Comparison of ENCODE assay signal across 2 cellular contexts in genomic region chr4:76883147-76883546, GRCh38.
A peak's percentile ranks its signal among the peaks of the same experiment; 100 is the strongest.
TF ChIP-seq lines count a peak whose summit lies in the region.

No MANE protein-coding gene starts in this region.

TF ChIP-seq in endothelial cell of umbilical vein, 7 proteins besides CTCF, POLR2A, EP300 and RAD21:
- TF ChIP-seq GATA2 (IDR thresholded peaks at IDR 0.05; ENCODE audit: insufficient read depth, insufficient read length, low read depth, low read length) (peak; percentile 79), MYC (IDR thresholded peaks at IDR 0.05; ENCODE audit: low read depth, low read length) (no peak), JUN (IDR thresholded peaks at IDR 0.05; ENCODE audit: borderline replicate concordance, insufficient read depth, insufficient read length, low read depth) (peak; percentile 58), POLR2AphosphoS5 (IDR thresholded peaks at IDR 0.05; ENCODE audit: insufficient read depth, low read depth, low read length) (peak; percentile 52), EZH2 (IDR thresholded peaks at IDR 0.05; ENCODE audit: borderline replicate concordance, low read depth, low read length, severe bottlenecking) (no peak), FOS (IDR thresholded peaks at IDR 0.05; ENCODE audit: borderline replicate concordance, insufficient read depth, low read length) (peak; percentile 89)
- TF ChIP-seq, protein P1, sequence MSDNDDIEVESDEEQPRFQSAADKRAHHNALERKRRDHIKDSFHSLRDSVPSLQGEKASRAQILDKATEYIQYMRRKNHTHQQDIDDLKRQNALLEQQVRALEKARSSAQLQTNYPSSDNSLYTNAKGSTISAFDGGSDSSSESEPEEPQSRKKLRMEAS (IDR thresholded peaks at IDR 0.05; ENCODE audit: insufficient read depth, insufficient read length) = no peak
TF ChIP-seq in endothelial cell of umbilical vein: peak in this region for 4.

TF ChIP-seq in HepG2, 621 proteins besides CTCF, POLR2A, EP300 and RAD21:
- TF ChIP-seq E2F2 (CRISPR knock-in tag; IDR thresholded peaks at IDR 0.05; ENCODE audit: borderline replicate concordance) (no peak), ZNF546 (CRISPR knock-in tag; conservative IDR thresholded peaks at IDR 0.05) (no peak), KDM5B (CRISPR knock-in tag; IDR thresholded peaks at IDR 0.05; ENCODE audit: borderline replicate concordance) (no peak), RFXAP (CRISPR knock-in tag; IDR thresholded peaks at IDR 0.05; ENCODE audit: borderline replicate concordance) (no peak), CREBL2 (CRISPR knock-in tag; IDR thresholded peaks at IDR 0.05; ENCODE audit: borderline replicate concordance) (no peak), ZNF121 (CRISPR knock-in tag; IDR thresholded peaks at IDR 0.05) (no peak), HNF1A (IDR thresholded peaks at IDR 0.05; ENCODE audit: low read depth) (no peak), HNF1A (CRISPR knock-in tag; IDR thresholded peaks at IDR 0.05; ENCODE audit: borderline replicate concordance) (no peak), E2F1 (CRISPR knock-in tag; IDR thresholded peaks at IDR 0.05) (no peak), CHD4 (IDR thresholded peaks at IDR 0.05; ENCODE audit: borderline replicate concordance, low read length) (no peak), ZNF251 (CRISPR knock-in tag; IDR thresholded peaks at IDR 0.05) (no peak), POLR2AphosphoS2 (IDR thresholded peaks at IDR 0.05; ENCODE audit: low read depth, low read length) (no peak), ZSCAN22 (CRISPR knock-in tag; IDR thresholded peaks at IDR 0.05) (no peak), PAX8 (CRISPR knock-in tag; IDR thresholded peaks at IDR 0.05; ENCODE audit: borderline replicate concordance) (no peak), ZNF451 (CRISPR knock-in tag; IDR thresholded peaks at IDR 0.05) (no peak), ZNF274 (CRISPR knock-in tag; IDR thresholded peaks at IDR 0.05) (no peak)
- TF ChIP-seq, protein P2, sequence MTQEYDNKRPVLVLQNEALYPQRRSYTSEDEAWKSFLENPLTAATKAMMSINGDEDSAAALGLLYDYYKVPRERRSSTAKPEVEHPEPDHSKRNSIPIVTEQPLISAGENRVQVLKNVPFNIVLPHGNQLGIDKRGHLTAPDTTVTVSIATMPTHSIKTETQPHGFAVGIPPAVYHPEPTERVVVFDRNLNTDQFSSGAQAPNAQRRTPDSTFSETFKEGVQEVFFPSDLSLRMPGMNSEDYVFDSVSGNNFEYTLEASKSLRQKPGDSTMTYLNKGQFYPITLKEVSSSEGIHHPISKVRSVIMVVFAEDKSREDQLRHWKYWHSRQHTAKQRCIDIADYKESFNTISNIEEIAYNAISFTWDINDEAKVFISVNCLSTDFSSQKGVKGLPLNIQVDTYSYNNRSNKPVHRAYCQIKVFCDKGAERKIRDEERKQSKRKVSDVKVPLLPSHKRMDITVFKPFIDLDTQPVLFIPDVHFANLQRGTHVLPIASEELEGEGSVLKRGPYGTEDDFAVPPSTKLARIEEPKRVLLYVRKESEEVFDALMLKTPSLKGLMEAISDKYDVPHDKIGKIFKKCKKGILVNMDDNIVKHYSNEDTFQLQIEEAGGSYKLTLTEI (CRISPR knock-in tag; conservative IDR thresholded peaks at IDR 0.05) = no peak
- TF ChIP-seq, protein P3, sequence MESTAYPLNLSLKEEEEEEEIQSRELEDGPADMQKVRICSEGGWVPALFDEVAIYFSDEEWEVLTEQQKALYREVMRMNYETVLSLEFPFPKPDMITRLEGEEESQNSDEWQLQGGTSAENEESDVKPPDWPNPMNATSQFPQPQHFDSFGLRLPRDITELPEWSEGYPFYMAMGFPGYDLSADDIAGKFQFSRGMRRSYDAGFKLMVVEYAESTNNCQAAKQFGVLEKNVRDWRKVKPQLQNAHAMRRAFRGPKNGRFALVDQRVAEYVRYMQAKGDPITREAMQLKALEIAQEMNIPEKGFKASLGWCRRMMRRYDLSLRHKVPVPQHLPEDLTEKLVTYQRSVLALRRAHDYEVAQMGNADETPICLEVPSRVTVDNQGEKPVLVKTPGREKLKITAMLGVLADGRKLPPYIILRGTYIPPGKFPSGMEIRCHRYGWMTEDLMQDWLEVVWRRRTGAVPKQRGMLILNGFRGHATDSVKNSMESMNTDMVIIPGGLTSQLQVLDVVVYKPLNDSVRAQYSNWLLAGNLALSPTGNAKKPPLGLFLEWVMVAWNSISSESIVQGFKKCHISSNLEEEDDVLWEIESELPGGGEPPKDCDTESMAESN (CRISPR knock-in tag; conservative IDR thresholded peaks at IDR 0.05) = no peak
- TF ChIP-seq, protein P4, sequence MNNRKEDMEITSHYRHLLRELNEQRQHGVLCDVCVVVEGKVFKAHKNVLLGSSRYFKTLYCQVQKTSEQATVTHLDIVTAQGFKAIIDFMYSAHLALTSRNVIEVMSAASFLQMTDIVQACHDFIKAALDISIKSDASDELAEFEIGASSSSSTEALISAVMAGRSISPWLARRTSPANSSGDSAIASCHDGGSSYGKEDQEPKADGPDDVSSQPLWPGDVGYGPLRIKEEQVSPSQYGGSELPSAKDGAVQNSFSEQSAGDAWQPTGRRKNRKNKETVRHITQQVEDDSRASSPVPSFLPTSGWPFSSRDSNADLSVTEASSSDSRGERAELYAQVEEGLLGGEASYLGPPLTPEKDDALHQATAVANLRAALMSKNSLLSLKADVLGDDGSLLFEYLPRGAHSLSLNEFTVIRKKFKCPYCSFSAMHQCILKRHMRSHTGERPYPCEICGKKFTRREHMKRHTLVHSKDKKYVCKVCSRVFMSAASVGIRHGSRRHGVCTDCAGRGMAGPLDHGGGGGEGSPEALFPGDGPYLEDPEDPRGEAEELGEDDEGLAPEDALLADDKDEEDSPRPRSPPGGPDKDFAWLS (CRISPR knock-in tag; IDR thresholded peaks at IDR 0.05; ENCODE audit: borderline replicate concordance) = no peak
